ENCODE assay signal across 8 cellular contexts in the genomic region with DNA sequence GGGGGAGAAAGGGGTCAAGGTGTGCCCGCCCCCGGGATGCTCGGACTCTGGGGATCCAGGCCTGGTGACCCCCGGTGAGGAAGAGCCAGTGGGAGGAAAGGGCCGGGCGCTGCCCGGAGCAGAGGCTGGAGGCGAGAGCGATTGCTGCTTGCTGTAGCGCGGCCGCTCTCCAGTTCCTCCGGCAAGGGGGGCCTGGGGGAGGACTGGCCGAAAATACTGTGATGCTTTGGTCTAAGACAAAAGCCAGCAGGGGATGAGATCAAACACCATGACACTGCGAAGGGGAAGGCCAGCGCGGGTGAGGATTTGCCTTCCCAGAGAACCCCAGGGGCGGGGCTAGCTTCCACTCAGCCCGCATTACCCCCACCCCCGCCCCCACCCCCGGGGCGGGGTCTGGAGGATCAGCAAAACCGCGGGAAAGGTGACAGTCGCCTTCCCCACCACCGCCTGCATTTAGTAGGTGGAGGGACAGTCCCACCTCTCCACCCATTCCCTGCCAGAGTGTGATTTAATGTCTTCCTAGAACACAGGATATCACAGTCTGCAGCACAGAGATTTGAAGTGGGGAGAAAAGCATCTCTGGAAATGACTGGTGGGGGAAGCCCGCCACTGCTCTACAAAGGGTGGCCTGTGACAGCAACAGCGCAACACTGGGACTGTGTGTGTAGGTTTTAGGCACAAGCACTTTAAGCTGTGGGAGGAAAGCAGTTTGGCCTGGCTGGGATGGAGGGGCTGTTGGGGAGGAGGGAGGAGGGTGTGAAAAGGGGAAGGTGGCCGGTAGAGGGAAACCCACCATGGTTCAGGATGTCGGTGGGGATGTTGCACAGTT. TPM values are rescaled to one million over a fixed set of nuclear protein-coding genes. Genes with fewer than 3 reads are reported as not detected.
DNase-seq lines count a peak whose midpoint lies in the region; ATAC-seq, FAIRE-seq and TF ChIP-seq lines count a peak whose summit lies in the region.

No MANE protein-coding gene starts in this region.

- intact Hi-C loops in activated T-helper 2 cell treated with anti-CD3 and anti-CD28 coated beads, Interferon-gamma antibody, Interleukin-2, Interleukin-4, amounts not matched to agents 10 μg/mL and 5 μg/mL and 100 μg/mL, durations not matched to agents 14 hours and 24 hours and 36 hours (cut with micrococcal nuclease) = loop anchor here (1.0 kb wide), 2 partner anchors 71 to 312 kb away; no protein-coding TSS in a partner anchor

- H3K4me3 ChIP-seq in Jurkat, Clone E6-1 (ENCODE audit: low read length) = peak overlapping the region; percentile 60

- TF ChIP-seq CTCF in osteocyte (IDR thresholded peaks at IDR 0.05) = peak; percentile 8
- TF ChIP-seq CTCF in type B pancreatic cell (conservative IDR thresholded peaks at IDR 0.05) = peak; percentile 13

- H3K4me1 Mint-ChIP-seq in activated T-helper 2 cell treated with anti-CD3 and anti-CD28 coated beads, Interferon-gamma antibody, Interleukin-2, Interleukin-4, amounts not matched to agents 10 μg/mL and 5 μg/mL and 100 μg/mL, durations not matched to agents 14 hours and 24 hours and 36 hours (ENCODE audit: low read depth) = peaks cover 19% of the 10 kb centered on the region
- peaks cover 61% of the 10 kb centered on the region for H3K4me1 Mint-ChIP-seq in osteocyte (ENCODE audit: unreplicated experiment)
- peaks cover 40% of the 10 kb centered on the region for H3K4me1 Mint-ChIP-seq in type B pancreatic cell (ENCODE audit: unreplicated experiment)

- DNase-seq in D341Med (ENCODE audit: low spot score) (peak; percentile 81), RCC 7860 (ENCODE audit: low spot score) (peak; percentile 80), germinal center (ENCODE audit: low spot score) (peak; percentile 60), osteocyte (ENCODE audit: extremely low spot score, unreplicated experiment) (no peak), type B pancreatic cell (ENCODE audit: extremely low spot score, unreplicated experiment) (no peak)
- peak; percentile 64 for DNase-seq in Jurkat, Clone E6-1 (ENCODE audit: low read depth, low spot score)
- peak; percentile 52 for DNase-seq in activated T-helper 2 cell treated with anti-CD3 and anti-CD28 coated beads, Interferon-gamma antibody, Interleukin-2, Interleukin-4, amounts not matched to agents 10 μg/mL and 5 μg/mL and 100 μg/mL, durations not matched to agents 14 hours and 24 hours and 36 hours (ENCODE audit: low spot score)

- ATAC-seq in GM21619 (IDR thresholded peaks at IDR 0.05; ENCODE audit: unreplicated experiment) = peak; percentile 86

- peak overlapping the region; percentile 42 for H3K27ac Mint-ChIP-seq in activated T-helper 2 cell treated with anti-CD3 and anti-CD28 coated beads, Interferon-gamma antibody, Interleukin-2, Interleukin-4, amounts not matched to agents 10 μg/mL and 5 μg/mL and 100 μg/mL, durations not matched to agents 14 hours and 24 hours and 36 hours
- H3K27ac Mint-ChIP-seq in osteocyte (ENCODE audit: unreplicated experiment) (peak overlapping the region; percentile 88), type B pancreatic cell (peak overlapping the region; percentile 50)

- FAIRE-seq in RCC 7860 (lab: Jason Lieb, UNC) = no peak

- H3K4me3 Mint-ChIP-seq in activated T-helper 2 cell treated with anti-CD3 and anti-CD28 coated beads, Interferon-gamma antibody, Interleukin-2, Interleukin-4, amounts not matched to agents 10 μg/mL and 5 μg/mL and 100 μg/mL, durations not matched to agents 14 hours and 24 hours and 36 hours (ENCODE audit: low read depth) = peak overlapping the region; percentile 75
- H3K4me3 Mint-ChIP-seq in osteocyte (ENCODE audit: unreplicated experiment) (peak overlapping the region; percentile 70), type B pancreatic cell (peak overlapping the region; percentile 81)

- H3K36me3 Mint-ChIP-seq in activated T-helper 2 cell treated with anti-CD3 and anti-CD28 coated beads, Interferon-gamma antibody, Interleukin-2, Interleukin-4, amounts not matched to agents 10 μg/mL and 5 μg/mL and 100 μg/mL, durations not matched to agents 14 hours and 24 hours and 36 hours (ENCODE audit: low read depth) = no peaks in the 10 kb centered on the region
- H3K36me3 Mint-ChIP-seq in osteocyte (ENCODE audit: unreplicated experiment) (peaks cover 10% of the 10 kb centered on the region), type B pancreatic cell (no peaks in the 10 kb centered on the region)

- H3K27me3 Mint-ChIP-seq in activated T-helper 2 cell treated with anti-CD3 and anti-CD28 coated beads, Interferon-gamma antibody, Interleukin-2, Interleukin-4, amounts not matched to agents 10 μg/mL and 5 μg/mL and 100 μg/mL, durations not matched to agents 14 hours and 24 hours and 36 hours (ENCODE audit: low read depth) = peaks cover 62% of the 10 kb centered on the region
- H3K27me3 Mint-ChIP-seq in osteocyte (ENCODE audit: unreplicated experiment) (no peaks in the 10 kb centered on the region), type B pancreatic cell (peaks cover 6% of the 10 kb centered on the region)

- H3K9me3 Mint-ChIP-seq in activated T-helper 2 cell treated with anti-CD3 and anti-CD28 coated beads, Interferon-gamma antibody, Interleukin-2, Interleukin-4, amounts not matched to agents 10 μg/mL and 5 μg/mL and 100 μg/mL, durations not matched to agents 14 hours and 24 hours and 36 hours = no peaks in the 10 kb centered on the region
- no peaks in the 10 kb centered on the region for H3K9me3 Mint-ChIP-seq in osteocyte (ENCODE audit: unreplicated experiment)
- H3K9me3 Mint-ChIP-seq in type B pancreatic cell = no peaks in the 10 kb centered on the region

RNA-seq across cellular contexts. Expression of a gene that starts 25.7 kb away (rescaled TPM):
- 20.8 TPM for polyA plus RNA-seq in Jurkat, Clone E6-1 (2012; ENCODE audit: insufficient read depth, insufficient read length)
- total RNA-seq in activated T-helper 2 cell treated with anti-CD3 and anti-CD28 coated beads, Interferon-gamma antibody, Interleukin-2, Interleukin-4, amounts not matched to agents 10 μg/mL and 5 μg/mL and 100 μg/mL, durations not matched to agents 14 hours and 24 hours and 36 hours = 3.1 and 3.7 TPM in 2 replicates
- 418 and 419 TPM in 2 replicates for total RNA-seq in osteocyte
- total RNA-seq in type B pancreatic cell (ENCODE audit: low replicate concordance) = 1.9 and 52.7 TPM in 2 replicates

Comparison
In these comparisons a context has a peak if more than half of its experiments do, and no peak if none do; other contexts are left out.
1. DNase-seq: peak in D341Med (single experiment), Jurkat, Clone E6-1 (single experiment), RCC 7860 (single experiment), activated T-helper 2 cell treated with anti-CD3 and anti-CD28 coated beads, Interferon-gamma antibody, Interleukin-2, Interleukin-4, amounts not matched to agents 10 μg/mL and 5 μg/mL and 100 μg/mL, durations not matched to agents 14 hours and 24 hours and 36 hours (single experiment) and germinal center (single experiment); none in osteocyte (single experiment) and type B pancreatic cell (single experiment).
2. Peak in every context shown above with its lines, with median percentiles within 50 percentile points of each other: H3K27ac Mint-ChIP-seq and H3K4me3 Mint-ChIP-seq.